In the genomic region with DNA sequence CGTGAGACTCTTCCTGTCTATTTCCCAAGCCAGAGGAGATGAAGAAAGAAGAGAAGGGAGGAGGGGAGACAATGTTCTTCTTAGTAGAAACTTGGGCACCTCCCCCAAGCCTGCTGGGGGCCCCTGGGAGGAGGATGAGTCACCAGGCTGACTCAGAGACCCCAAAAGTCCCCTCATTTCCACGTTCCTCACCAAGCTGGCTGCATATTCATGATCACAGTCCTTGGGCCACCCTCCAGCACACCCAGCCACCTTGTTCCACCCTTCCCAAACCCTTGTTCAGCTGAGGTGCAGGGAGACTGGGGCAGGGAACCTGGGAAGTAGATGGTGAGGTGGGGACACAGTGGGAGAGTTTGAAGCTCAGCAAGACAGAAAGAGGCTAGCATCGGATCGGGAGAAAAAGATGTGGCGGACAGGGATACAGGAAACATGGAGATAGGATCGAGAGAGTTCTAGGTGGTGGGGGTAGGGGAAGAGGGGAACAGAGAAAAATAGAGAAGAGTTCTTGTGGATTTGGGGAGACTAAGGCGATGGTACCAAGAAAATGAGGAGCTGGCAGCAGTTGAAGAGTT, we compare ENCODE assay signal across 1 cellular context.
TF ChIP-seq lines count a peak whose summit lies in the region.

No MANE protein-coding gene starts in this region.

TF ChIP-seq in K562, 482 proteins besides CTCF, POLR2A, EP300 and RAD21 (continued from another document and continues in another):
- TF ChIP-seq REST (CRISPR knock-in tag; IDR thresholded peaks at IDR 0.05; ENCODE audit: low read depth) = no peak
- 0 out of 2 replicates have a peak, but pooled peaks have one; percentile 31 for TF ChIP-seq TOE1 (IDR thresholded peaks at IDR 0.05; ENCODE audit: borderline replicate concordance)
- TF ChIP-seq TOE1 (CRISPR knock-in tag; IDR thresholded peaks at IDR 0.05; ENCODE audit: borderline replicate concordance, low read depth) = no peak
- peak; percentile 34 to 36; a peak in 1 of 4 replicates for TF ChIP-seq MLLT1 (IDR thresholded peaks at IDR 0.05)
- TF ChIP-seq TRIM25 (IDR thresholded peaks at IDR 0.05; ENCODE audit: borderline replicate concordance) = peak; percentile 35; the same call in 1 of the 2 replicates
- no peak for TF ChIP-seq ZNF217 (CRISPR knock-in tag; IDR thresholded peaks at IDR 0.05)
- no peak for TF ChIP-seq SRSF9 (IDR thresholded peaks at IDR 0.05; ENCODE audit: borderline replicate concordance, low read depth, low read length)
- TF ChIP-seq, protein P1, sequence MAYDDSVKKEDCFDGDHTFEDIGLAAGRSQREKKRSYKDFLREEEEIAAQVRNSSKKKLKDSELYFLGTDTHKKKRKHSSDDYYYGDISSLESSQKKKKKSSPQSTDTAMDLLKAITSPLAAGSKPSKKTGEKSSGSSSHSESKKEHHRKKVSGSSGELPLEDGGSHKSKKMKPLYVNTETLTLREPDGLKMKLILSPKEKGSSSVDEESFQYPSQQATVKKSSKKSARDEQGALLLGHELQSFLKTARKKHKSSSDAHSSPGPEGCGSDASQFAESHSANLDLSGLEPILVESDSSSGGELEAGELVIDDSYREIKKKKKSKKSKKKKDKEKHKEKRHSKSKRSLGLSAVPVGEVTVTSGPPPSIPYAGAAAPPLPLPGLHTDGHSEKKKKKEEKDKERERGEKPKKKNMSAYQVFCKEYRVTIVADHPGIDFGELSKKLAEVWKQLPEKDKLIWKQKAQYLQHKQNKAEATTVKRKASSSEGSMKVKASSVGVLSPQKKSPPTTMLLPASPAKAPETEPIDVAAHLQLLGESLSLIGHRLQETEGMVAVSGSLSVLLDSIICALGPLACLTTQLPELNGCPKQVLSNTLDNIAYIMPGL (CRISPR knock-in tag; IDR thresholded peaks at IDR 0.05) = no peak
- TF ChIP-seq HNRNPH1 (optimal IDR thresholded peaks at IDR 0.05; ENCODE audit: low read depth, low read length) = no peak
- TF ChIP-seq U2AF2 (optimal IDR thresholded peaks at IDR 0.05; ENCODE audit: low read depth, low read length) = no peak
- TF ChIP-seq SMARCE1 (IDR thresholded peaks at IDR 0.05) = peak; percentile 87
- TF ChIP-seq, protein P2, sequence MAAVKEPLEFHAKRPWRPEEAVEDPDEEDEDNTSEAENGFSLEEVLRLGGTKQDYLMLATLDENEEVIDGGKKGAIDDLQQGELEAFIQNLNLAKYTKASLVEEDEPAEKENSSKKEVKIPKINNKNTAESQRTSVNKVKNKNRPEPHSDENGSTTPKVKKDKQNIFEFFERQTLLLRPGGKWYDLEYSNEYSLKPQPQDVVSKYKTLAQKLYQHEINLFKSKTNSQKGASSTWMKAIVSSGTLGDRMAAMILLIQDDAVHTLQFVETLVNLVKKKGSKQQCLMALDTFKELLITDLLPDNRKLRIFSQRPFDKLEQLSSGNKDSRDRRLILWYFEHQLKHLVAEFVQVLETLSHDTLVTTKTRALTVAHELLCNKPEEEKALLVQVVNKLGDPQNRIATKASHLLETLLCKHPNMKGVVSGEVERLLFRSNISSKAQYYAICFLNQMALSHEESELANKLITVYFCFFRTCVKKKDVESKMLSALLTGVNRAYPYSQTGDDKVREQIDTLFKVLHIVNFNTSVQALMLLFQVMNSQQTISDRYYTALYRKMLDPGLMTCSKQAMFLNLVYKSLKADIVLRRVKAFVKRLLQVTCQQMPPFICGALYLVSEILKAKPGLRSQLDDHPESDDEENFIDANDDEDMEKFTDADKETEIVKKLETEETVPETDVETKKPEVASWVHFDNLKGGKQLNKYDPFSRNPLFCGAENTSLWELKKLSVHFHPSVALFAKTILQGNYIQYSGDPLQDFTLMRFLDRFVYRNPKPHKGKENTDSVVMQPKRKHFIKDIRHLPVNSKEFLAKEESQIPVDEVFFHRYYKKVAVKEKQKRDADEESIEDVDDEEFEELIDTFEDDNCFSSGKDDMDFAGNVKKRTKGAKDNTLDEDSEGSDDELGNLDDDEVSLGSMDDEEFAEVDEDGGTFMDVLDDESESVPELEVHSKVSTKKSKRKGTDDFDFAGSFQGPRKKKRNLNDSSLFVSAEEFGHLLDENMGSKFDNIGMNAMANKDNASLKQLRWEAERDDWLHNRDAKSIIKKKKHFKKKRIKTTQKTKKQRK (IDR thresholded peaks at IDR 0.05; ENCODE audit: borderline replicate concordance, low read depth, low read length) = no peak
- TF ChIP-seq, protein P3, sequence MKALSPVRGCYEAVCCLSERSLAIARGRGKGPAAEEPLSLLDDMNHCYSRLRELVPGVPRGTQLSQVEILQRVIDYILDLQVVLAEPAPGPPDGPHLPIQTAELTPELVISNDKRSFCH (CRISPR knock-in tag; IDR thresholded peaks at IDR 0.05) = no peak
- TF ChIP-seq, protein P3 (tag; IDR thresholded peaks at IDR 0.05) = no peak
- TF ChIP-seq TSC22D4 (tag; IDR thresholded peaks at IDR 0.05) = no peak
- peak; percentile 68; the same call in 1 of the 2 replicates for TF ChIP-seq SMARCC2 (IDR thresholded peaks at IDR 0.05; ENCODE audit: low read depth)
- TF ChIP-seq, protein P4, sequence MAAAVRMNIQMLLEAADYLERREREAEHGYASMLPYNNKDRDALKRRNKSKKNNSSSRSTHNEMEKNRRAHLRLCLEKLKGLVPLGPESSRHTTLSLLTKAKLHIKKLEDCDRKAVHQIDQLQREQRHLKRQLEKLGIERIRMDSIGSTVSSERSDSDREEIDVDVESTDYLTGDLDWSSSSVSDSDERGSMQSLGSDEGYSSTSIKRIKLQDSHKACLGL (CRISPR knock-in tag; IDR thresholded peaks at IDR 0.05; ENCODE audit: borderline replicate concordance, poor library complexity, severe bottlenecking) = no peak
- no peak for TF ChIP-seq ZNF436 (CRISPR knock-in tag; IDR thresholded peaks at IDR 0.05)
- TF ChIP-seq ZKSCAN3 (CRISPR knock-in tag; IDR thresholded peaks at IDR 0.05) = no peak
- TF ChIP-seq, protein P5, sequence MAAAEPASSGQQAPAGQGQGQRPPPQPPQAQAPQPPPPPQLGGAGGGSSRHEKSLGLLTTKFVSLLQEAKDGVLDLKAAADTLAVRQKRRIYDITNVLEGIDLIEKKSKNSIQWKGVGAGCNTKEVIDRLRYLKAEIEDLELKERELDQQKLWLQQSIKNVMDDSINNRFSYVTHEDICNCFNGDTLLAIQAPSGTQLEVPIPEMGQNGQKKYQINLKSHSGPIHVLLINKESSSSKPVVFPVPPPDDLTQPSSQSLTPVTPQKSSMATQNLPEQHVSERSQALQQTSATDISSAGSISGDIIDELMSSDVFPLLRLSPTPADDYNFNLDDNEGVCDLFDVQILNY (CRISPR knock-in tag; IDR thresholded peaks at IDR 0.05) = no peak
- TF ChIP-seq ZBTB12 (CRISPR knock-in tag; IDR thresholded peaks at IDR 0.05) = no peak
- TF ChIP-seq U2AF1 (optimal IDR thresholded peaks at IDR 0.05; ENCODE audit: low read depth, low read length) = no peak
- no peak for TF ChIP-seq DLX4 (CRISPR knock-in tag; IDR thresholded peaks at IDR 0.05)
- TF ChIP-seq ZC3H8 (IDR thresholded peaks at IDR 0.05) = 0 out of 2 replicates have a peak, but pooled peaks have one; percentile 61
- TF ChIP-seq NCOA4 (IDR thresholded peaks at IDR 0.05; ENCODE audit: partially characterized antibody) = no peak
- peak; percentile 64; the same call in 1 of the 2 replicates for TF ChIP-seq NFRKB (IDR thresholded peaks at IDR 0.05; ENCODE audit: low read depth)
- TF ChIP-seq CCNT2 (IDR thresholded peaks at IDR 0.05; ENCODE audit: borderline replicate concordance, extremely low read depth, insufficient read length, low read depth, low read length) = no peak
